In genomic region chr2:10814142-10814541, GRCh38 we compare ENCODE assay signal across 16 cellular contexts. TPM values are rescaled to one million over a fixed set of nuclear protein-coding genes. Genes with fewer than 3 reads are reported as not detected.
DNase-seq lines count a peak whose midpoint lies in the region; ATAC-seq and TF ChIP-seq lines count a peak whose summit lies in the region.
"Had no signal": no experiment of that assay in that cellular context is flagged by ENCODE, and none has a peak within 500 bp of the region (broad histone marks: within the 10 kb centered on the region; RNA-seq: fewer than 3 reads in every experiment).

No MANE protein-coding gene starts in this region.

- 76 to 77% methylated on average over 10 of the region's 10 CpGs for WGBS in sigmoid colon, 2 donors

- H3K27me3 Mint-ChIP-seq in activated T-cell treated with anti-CD3 and anti-CD28 coated beads, Interleukin-2, amount 50 U/mL, for 4 hours (ENCODE audit: low read depth) = peaks cover 2% of the 10 kb centered on the region
- H3K27me3 Mint-ChIP-seq in T-cell (peaks cover 4 to 6% of the 10 kb centered on the region in 2 donors), immature natural killer cell (ENCODE audit: low read depth in 3 of 3) (peaks cover 0 to 23% (median 21%) of the 10 kb centered on the region in 3 donors)

- H3K4me1 ChIP-seq in sigmoid colon = peaks cover 0 to 28% (median 23%) of the 10 kb centered on the region in 4 donors
- peaks cover 0 to 24% (median 5%) of the 10 kb centered on the region in 4 donors for H3K4me1 ChIP-seq in Peyer's patch

- H3K27ac ChIP-seq in sigmoid colon = no peak overlapping the region
- H3K27ac ChIP-seq in Peyer's patch = no peak overlapping the region
- H3K27ac ChIP-seq: ovary, thyroid gland had no signal

- POLR2A ChIA-PET in T-cell (lab: Charles Lee) = no interaction called here

- peak overlapping the region; percentile 31 for H3K4me3 Mint-ChIP-seq in activated T-cell treated with anti-CD3 and anti-CD28 coated beads, Interleukin-2, amount 50 U/mL, for 4 hours
- H3K4me3 Mint-ChIP-seq in T-cell (peak overlapping the region; percentile 45 to 89 (median 55)), immature natural killer cell (peak overlapping the region in 4 of 5 donors; percentile 60 to 71 (median 64))

- intact Hi-C loops in sigmoid colon (cut with DNase I) = loop anchor here (5.0 kb wide), 1 partner anchor 367 kb away; the partner anchor contains the start of gene ODC1

- TF ChIP-seq CTCF in sigmoid colon (IDR thresholded peaks at IDR 0.05) (no peak), Peyer's patch (IDR thresholded peaks at IDR 0.05) (no peak)

- H3K9me3 ChIP-seq in sigmoid colon = no peaks in the 10 kb centered on the region
- H3K9me3 ChIP-seq in Peyer's patch = no peaks in the 10 kb centered on the region
- H3K9me3 ChIP-seq: ovary, thyroid gland had no signal

- no peak for DNase-seq in activated T-cell treated with anti-CD3 and anti-CD28 coated beads, Interleukin-2, amount 50 U/mL, for 4 hours
- no peak for DNase-seq in activated T-cell treated with anti-CD3 and anti-CD28 coated beads for 4 hours
- no peak for DNase-seq in T-cell
- no peak for DNase-seq in immature natural killer cell
- DNase-seq in sigmoid colon = peak; percentile 48
- no peak for DNase-seq in AG20443 (ENCODE audit: low spot score)
- no peak for DNase-seq in Peyer's patch
- DNase-seq: activated CD4-positive, alpha-beta T cell treated with anti-CD3 and anti-CD28 coated beads, Interleukin-2, amount 50 U/mL, for 48 hours; caudate nucleus; DMS 273 treated with DMSO at 0.1 percent for 48 hours; left cardiac atrium; ovary; stimulated activated CD4-positive, alpha-beta T cell treated with anti-CD3 and anti-CD28 coated beads, Interleukin-15, amount 100 ng/mL, for 24 hours; T-helper 1 cell; thyroid gland had no signal

- no peak for ATAC-seq in activated T-cell treated with anti-CD3 and anti-CD28 coated beads, Interleukin-2, amount 50 U/mL, for 4 hours
- ATAC-seq in T-cell (replicated peaks in 1 of 4) (no peak), GM21367 (IDR thresholded peaks at IDR 0.05; ENCODE audit: unreplicated experiment) (no peak)
- ATAC-seq: left cardiac atrium had no signal

- H3K27me3 ChIP-seq in sigmoid colon = no peaks in the 10 kb centered on the region
- H3K27me3 ChIP-seq in Peyer's patch = no peaks in the 10 kb centered on the region
- H3K27me3 ChIP-seq: ovary, thyroid gland had no signal

- H3K27ac Mint-ChIP-seq in T-cell (no peak overlapping the region), immature natural killer cell (peak overlapping the region in 1 of 6 donors; percentile 58)

- H3K36me3 ChIP-seq in sigmoid colon (no peaks in the 10 kb centered on the region), Peyer's patch (no peaks in the 10 kb centered on the region)
- H3K36me3 ChIP-seq: ovary, thyroid gland had no signal

- CTCF ChIA-PET in T-cell (lab: Charles Lee) = no interaction called here

- H3K4me3 ChIP-seq in sigmoid colon (no peak overlapping the region), Peyer's patch (no peak overlapping the region)
- H3K4me3 ChIP-seq: ovary, thyroid gland had no signal

- no peak for TF ChIP-seq EP300 in sigmoid colon (IDR thresholded peaks at IDR 0.05)

- H3K9me3 Mint-ChIP-seq in activated T-cell treated with anti-CD3 and anti-CD28 coated beads, Interleukin-2, amount 50 U/mL, for 4 hours = no peaks in the 10 kb centered on the region
- H3K9me3 Mint-ChIP-seq in T-cell (no peaks in the 10 kb centered on the region), immature natural killer cell (no peaks in the 10 kb centered on the region)

- peaks cover 21% of the 10 kb centered on the region for H3K4me1 Mint-ChIP-seq in activated T-cell treated with anti-CD3 and anti-CD28 coated beads, Interleukin-2, amount 50 U/mL, for 4 hours (ENCODE audit: low read depth)
- peaks cover 17 to 28% (median 27%) of the 10 kb centered on the region in 3 donors for H3K4me1 Mint-ChIP-seq in T-cell
- peaks cover 26 to 33% of the 10 kb centered on the region in 2 donors for H3K4me1 Mint-ChIP-seq in immature natural killer cell

- peaks cover 6% of the 10 kb centered on the region for H3K36me3 Mint-ChIP-seq in activated T-cell treated with anti-CD3 and anti-CD28 coated beads, Interleukin-2, amount 50 U/mL, for 4 hours (ENCODE audit: insufficient read depth)
- no peaks in the 10 kb centered on the region for H3K36me3 Mint-ChIP-seq in T-cell
- no peaks in the 10 kb centered on the region for H3K36me3 Mint-ChIP-seq in immature natural killer cell

- TF ChIP-seq POLR2A in sigmoid colon (IDR thresholded peaks at IDR 0.05) (no peak), Peyer's patch (IDR thresholded peaks at IDR 0.05) (no peak)

RNA-seq across cellular contexts. Expression of gene PDIA6, which starts 1.6 kb away (rescaled TPM):
- 100 to 1,000 TPM; 169 to 241 (median 175) TPM for total RNA-seq in activated T-cell treated with anti-CD3 and anti-CD28 coated beads, Interleukin-2, amount 50 U/mL, for 4 hours
- 10 to 100 TPM; 32.6 to 72.3 (median 50.9) TPM for total RNA-seq in T-cell
- 100 to 1,000 TPM; 216 to 424 (median 229) TPM for polyA plus RNA-seq in immature natural killer cell
- 10 to 100 TPM; 57.3 to 90.3 (median 81.0) TPM for total RNA-seq in sigmoid colon
- polyA plus RNA-seq in sigmoid colon = 100 to 1,000 TPM in 1 of 3 donors, 10 to 100 TPM in 2; 31.8 to 211 (median 64.0) TPM
- total RNA-seq in Peyer's patch = 10 to 100 TPM; 63.7 to 91.1 (median 77.9) TPM
